Comparison of ENCODE assay signal across 1 cellular context in genomic region chr17:28974451-28974850, GRCh38.
A peak's percentile ranks its signal among the peaks of the same experiment; 100 is the strongest.
TF ChIP-seq lines count a peak whose summit lies in the region.

No MANE protein-coding gene starts in this region.

TF ChIP-seq in K562, 482 proteins besides CTCF, POLR2A, EP300 and RAD21 (continued from another document):
- 0 out of 2 replicates have a peak, but pooled peaks have one; percentile 33 for TF ChIP-seq MTA2 (IDR thresholded peaks at IDR 0.05; ENCODE audit: low read depth)
- peak; percentile 67 for TF ChIP-seq CBFA2T3 (IDR thresholded peaks at IDR 0.05)
- TF ChIP-seq SMARCA5 (IDR thresholded peaks at IDR 0.05) = peak; percentile 29; the same call in 1 of the 2 replicates
- peak; percentile 46; the same call in 1 of the 2 replicates for TF ChIP-seq GATA2 (CRISPR knock-in tag; IDR thresholded peaks at IDR 0.05)
- no peak for TF ChIP-seq TARDBP (IDR thresholded peaks at IDR 0.05)
- peak; percentile 15; the same call in 1 of the 2 replicates for TF ChIP-seq BCOR (IDR thresholded peaks at IDR 0.05)
- no peak for TF ChIP-seq UBTF (IDR thresholded peaks at IDR 0.05; ENCODE audit: borderline replicate concordance in 1 of 2, low read depth in 2 of 2, low read length in 2 of 2)
- TF ChIP-seq CTCFL (IDR thresholded peaks at IDR 0.05; ENCODE audit: borderline replicate concordance, insufficient read depth, low read depth, low read length, poor library complexity, severe bottlenecking) = no peak
- TF ChIP-seq PRPF4 (IDR thresholded peaks at IDR 0.05; ENCODE audit: insufficient read depth, low read depth, low read length, poor library complexity, severe bottlenecking) = no peak
- TF ChIP-seq TEAD4 (IDR thresholded peaks at IDR 0.05; ENCODE audit: low read length) = peak; percentile 49
- no peak for TF ChIP-seq TEAD4 (CRISPR knock-in tag; IDR thresholded peaks at IDR 0.05; ENCODE audit: borderline replicate concordance)
- no peak for TF ChIP-seq ELK3 (CRISPR knock-in tag; IDR thresholded peaks at IDR 0.05)
TF ChIP-seq in K562: peak in this region for 11.
